In genomic region chr10:73992899-73993788, GRCh38 we compare ENCODE assay signal across 1 cellular context.
TF ChIP-seq lines count a peak whose summit lies in the region.

No MANE protein-coding gene starts in this region.

TF ChIP-seq in K562, 482 proteins besides CTCF, POLR2A, EP300 and RAD21 (continued from another document and continues in another):
- TF ChIP-seq BRF2 (IDR thresholded peaks at IDR 0.05; ENCODE audit: borderline replicate concordance, insufficient read depth, insufficient read length) = no peak
- TF ChIP-seq GTF3C2 (IDR thresholded peaks at IDR 0.05; ENCODE audit: borderline replicate concordance, extremely low read depth, insufficient read length) = no peak
- no peak for TF ChIP-seq MBD1 (CRISPR knock-in tag; IDR thresholded peaks at IDR 0.05)
- peak; percentile 92 for TF ChIP-seq L3MBTL2 (IDR thresholded peaks at IDR 0.05)
- TF ChIP-seq SMARCC2 (IDR thresholded peaks at IDR 0.05; ENCODE audit: low read depth) = peak; percentile 94
- no peak for TF ChIP-seq THRB (CRISPR knock-in tag; conservative IDR thresholded peaks at IDR 0.05)
- no peak for TF ChIP-seq SIN3B (IDR thresholded peaks at IDR 0.05; ENCODE audit: low read depth)
- TF ChIP-seq FOXO4 (CRISPR knock-in tag; IDR thresholded peaks at IDR 0.05) = no peak
- TF ChIP-seq E4F1 (CRISPR knock-in tag; IDR thresholded peaks at IDR 0.05; ENCODE audit: borderline replicate concordance) = no peak
- peak; percentile 55 for TF ChIP-seq PKNOX1 (IDR thresholded peaks at IDR 0.05)
- TF ChIP-seq FOXA3 (CRISPR knock-in tag; conservative IDR thresholded peaks at IDR 0.05 in 1 of 2, IDR thresholded peaks at IDR 0.05 in 1 of 2) = no peak
- TF ChIP-seq EWSR1 (IDR thresholded peaks at IDR 0.05; ENCODE audit: borderline replicate concordance, low read depth, partially characterized antibody) = no peak
- no peak for TF ChIP-seq MITF (IDR thresholded peaks at IDR 0.05)
- peak; percentile 82 for TF ChIP-seq ATF3 (IDR thresholded peaks at IDR 0.05)
- no peak for TF ChIP-seq ATF3 (CRISPR knock-in tag; conservative IDR thresholded peaks at IDR 0.05)
- TF ChIP-seq KHSRP (IDR thresholded peaks at IDR 0.05) = no peak
- no peak for TF ChIP-seq PCBP2 (IDR thresholded peaks at IDR 0.05; ENCODE audit: low read depth, low read length, poor library complexity, severe bottlenecking)
- no peak for TF ChIP-seq NUFIP1 (IDR thresholded peaks at IDR 0.05; ENCODE audit: partially characterized antibody)
- TF ChIP-seq ZNF311 (CRISPR knock-in tag; IDR thresholded peaks at IDR 0.05) = no peak
- peak; percentile 98 for TF ChIP-seq SMARCA4 (IDR thresholded peaks at IDR 0.05)
- TF ChIP-seq RB1 (IDR thresholded peaks at IDR 0.05; ENCODE audit: low read depth) = no peak; the same call in 1 of the 2 replicates
- TF ChIP-seq NRF1 (conservative IDR thresholded peaks at IDR 0.05 in 1 of 2, IDR thresholded peaks at IDR 0.05 in 1 of 2) = no peak
- TF ChIP-seq KDM2B (CRISPR knock-in tag; IDR thresholded peaks at IDR 0.05) = no peak
- TF ChIP-seq FOXA1 (IDR thresholded peaks at IDR 0.05; ENCODE audit: borderline replicate concordance) = no peak
- no peak for TF ChIP-seq CBX1 (IDR thresholded peaks at IDR 0.05; ENCODE audit: low read depth)
- peak; percentile 6; the same call in 1 of the 2 replicates for TF ChIP-seq ZNF384 (IDR thresholded peaks at IDR 0.05; ENCODE audit: low read depth, low read length)
- no peak for TF ChIP-seq ZBTB5 (IDR thresholded peaks at IDR 0.05)
- TF ChIP-seq RCOR1 (IDR thresholded peaks at IDR 0.05; ENCODE audit: borderline replicate concordance in 1 of 2, low read depth in 2 of 2, low read length in 2 of 2) = peak in 1 of 2 experiments; percentile 72; a peak in 2 of 4 replicates
- TF ChIP-seq ZNF668 (CRISPR knock-in tag; IDR thresholded peaks at IDR 0.05) = 0 out of 2 replicates have a peak, but pooled peaks have one; percentile 30
- no peak for TF ChIP-seq MYBL2 (IDR thresholded peaks at IDR 0.05; ENCODE audit: low read depth)
- TF ChIP-seq MYBL2 (CRISPR knock-in tag; IDR thresholded peaks at IDR 0.05; ENCODE audit: borderline replicate concordance) = no peak
- no peak for TF ChIP-seq SRSF3 (IDR thresholded peaks at IDR 0.05; ENCODE audit: insufficient read depth, low read length)
- TF ChIP-seq SRSF7 (optimal IDR thresholded peaks at IDR 0.05; ENCODE audit: low read depth, low read length) = no peak
- no peak for TF ChIP-seq HOXB6 (CRISPR knock-in tag; IDR thresholded peaks at IDR 0.05; ENCODE audit: borderline replicate concordance)
- TF ChIP-seq PML (IDR thresholded peaks at IDR 0.05; ENCODE audit: low read length) = peak; percentile 84
- no peak for TF ChIP-seq KLF10 (CRISPR knock-in tag; IDR thresholded peaks at IDR 0.05)
- TF ChIP-seq TRIM28 (IDR thresholded peaks at IDR 0.05) = peak; percentile 52; the same call in 1 of the 2 replicates
- peak; percentile 74 for TF ChIP-seq MTA1 (IDR thresholded peaks at IDR 0.05; ENCODE audit: borderline replicate concordance)
- no peak for TF ChIP-seq ETS2 (tag; IDR thresholded peaks at IDR 0.05; ENCODE audit: borderline replicate concordance, poor library complexity, severe bottlenecking)
- TF ChIP-seq ZNF431 (CRISPR knock-in tag; IDR thresholded peaks at IDR 0.05) = no peak
- TF ChIP-seq CREB3 (tag; conservative IDR thresholded peaks at IDR 0.05; ENCODE audit: low read depth) = 0 out of 2 replicates have a peak, but pooled peaks have one; percentile 49
- no peak for TF ChIP-seq SREBF2 (CRISPR knock-in tag; IDR thresholded peaks at IDR 0.05)
